ENCODE assay signal across 26 cellular contexts in genomic region chr11:91688672-91689071, GRCh38.
"Had no signal": no experiment of that assay in that cellular context is flagged by ENCODE, and none has a peak within 500 bp of the region (broad histone marks: within the 10 kb centered on the region; RNA-seq: fewer than 3 reads in every experiment).

No MANE protein-coding gene starts in this region.

- H3K4me3 ChIP-seq: stomach, suprapubic skin, testis, thoracic aorta, thyroid gland, tibial artery, tibial nerve, transverse colon, upper lobe of left lung, upper lobe of right lung, uterus, vagina had no signal

- H3K27me3 ChIP-seq: stomach, suprapubic skin, testis, thyroid gland, tibial artery, tibial nerve, transverse colon, upper lobe of left lung, upper lobe of right lung, uterus, vagina had no signal

- DNase-seq: stimulated activated CD4-positive, alpha-beta T cell treated with anti-CD3 and anti-CD28 coated beads, Interleukin-2, amount 100 ng/mL, for 48 hours; stimulated activated CD4-positive, alpha-beta T cell treated with anti-CD3 and anti-CD28 coated beads, Interleukin-4, amount 100 ng/mL, for 1 hour; stimulated activated CD4-positive, alpha-beta T cell treated with anti-CD3 and anti-CD28 coated beads, Interleukin-4, amount 100 ng/mL, for 24 hours; stimulated activated CD4-positive, alpha-beta T cell treated with anti-CD3 and anti-CD28 coated beads, Interleukin-4, amount 100 ng/mL, for 4 hours; stimulated activated CD8-positive, alpha-beta memory T cell treated with anti-CD3 and anti-CD28 coated beads, Interleukin-4, amount 100 ng/mL, for 48 hours; stimulated activated naive B cell treated with anti-CD40 and anti-IgM and Interleukin-4, amounts not matched to agents 10 μg/mL and 1 μg/mL and 100 μg/mL, for 72 hours; stimulated activated naive CD4-positive, alpha-beta T cell; stimulated activated naive CD4-positive, alpha-beta T cell treated with Interleukin-2 at 50 U/mL for 16 hours; stimulated activated naive CD8-positive, alpha-beta T cell treated with anti-CD3 and anti-CD28 coated beads, Interleukin-15, amount 100 ng/mL, for 72 hours; stimulated activated naive CD8-positive, alpha-beta T cell treated with anti-CD3 and anti-CD28 coated beads, Interleukin-15, Interleukin-2, amounts not matched to agents 100 U/mL and 50 U/mL, for 24 hours; stomach; substantia nigra; testis; thyroid gland; tibial artery; transverse colon; trophoblast cell; upper lobe of left lung; upper lobe of right lung; uterus had no signal

- H3K27ac ChIP-seq: stomach, suprapubic skin, testis, thoracic aorta, thyroid gland, tibial artery, tibial nerve, transverse colon, upper lobe of left lung, upper lobe of right lung, uterus, vagina had no signal

- ATAC-seq: stimulated activated effector memory CD8-positive, alpha-beta T cell treated with anti-CD3 and anti-CD28 coated beads, Interleukin-12 subunit alpha, Interleukin-12 subunit beta, amount 100 ng/mL, for 72 hours; stimulated activated memory B cell treated with anti-CD40 and anti-IgM and Interleukin-4, amounts not matched to agents 10 μg/mL and 1 μg/mL and 100 μg/mL, for 72 hours; stimulated activated naive B cell treated with anti-CD40 and anti-IgM and Interleukin-4, amounts not matched to agents 10 μg/mL and 1 μg/mL and 100 μg/mL, for 72 hours; stimulated activated naive CD8-positive, alpha-beta T cell treated with anti-CD3 and anti-CD28 coated beads, Interleukin-15, amount 100 ng/mL, for 72 hours; stimulated activated naive CD8-positive, alpha-beta T cell treated with anti-CD3 and anti-CD28 coated beads, Interleukin-15, Interleukin-2, amounts not matched to agents 100 U/mL and 50 U/mL, for 24 hours; upper lobe of right lung had no signal

- H3K4me1 ChIP-seq: stomach, suprapubic skin, testis, thyroid gland, tibial artery, tibial nerve, transverse colon, upper lobe of left lung, upper lobe of right lung, uterus, vagina had no signal

- H3K36me3 ChIP-seq: stomach, suprapubic skin, thoracic aorta, thyroid gland, tibial artery, tibial nerve, transverse colon, upper lobe of left lung, upper lobe of right lung, uterus, vagina had no signal

- H3K9me3 ChIP-seq: stomach, suprapubic skin, testis, thoracic aorta, thyroid gland, tibial artery, tibial nerve, transverse colon, upper lobe of left lung, upper lobe of right lung, uterus, vagina had no signal
